In genomic region chr20:41214202-41214601, GRCh38 we compare ENCODE assay signal across 18 cellular contexts.
"Had no signal": no experiment of that assay in that cellular context is flagged by ENCODE, and none has a peak within 500 bp of the region (broad histone marks: within the 10 kb centered on the region; RNA-seq: fewer than 3 reads in every experiment).

No MANE protein-coding gene starts in this region.

- H3K36me3 Mint-ChIP-seq: stimulated activated memory B cell treated with anti-CD40 and anti-IgM and Interleukin-4, amounts not matched to agents 10 μg/mL and 1 μg/mL and 100 μg/mL, for 72 hours; type B pancreatic cell had no signal

- H3K4me1 ChIP-seq: spleen had no signal

- H3K4me1 Mint-ChIP-seq: nephron progenitor cell; stimulated activated memory B cell treated with anti-CD40 and anti-IgM and Interleukin-4, amounts not matched to agents 10 μg/mL and 1 μg/mL and 100 μg/mL, for 72 hours had no signal

- H3K27me3 Mint-ChIP-seq: stimulated activated memory B cell treated with anti-CD40 and anti-IgM and Interleukin-4, amounts not matched to agents 10 μg/mL and 1 μg/mL and 100 μg/mL, for 72 hours; stimulated activated naive CD8-positive, alpha-beta T cell treated with anti-CD3 and anti-CD28 coated beads, Interleukin-15, Interleukin-2, amounts not matched to agents 100 ng/mL and 50 ng/mL, for 24 hours; type B pancreatic cell had no signal

- H3K9me3 ChIP-seq: esophagus muscularis mucosa, gastrocnemius medialis, heart right ventricle, left lung, spleen had no signal

- H3K4me3 ChIP-seq: coronary artery, esophagus muscularis mucosa, gastrocnemius medialis, heart right ventricle, left lung, lung, spleen had no signal

- H3K27me3 ChIP-seq: esophagus muscularis mucosa, gastrocnemius medialis, heart right ventricle, left lung, spleen had no signal

- H3K9me3 Mint-ChIP-seq: stimulated activated memory B cell treated with anti-CD40 and anti-IgM and Interleukin-4, amounts not matched to agents 10 μg/mL and 1 μg/mL and 100 μg/mL, for 72 hours; stimulated activated naive CD8-positive, alpha-beta T cell treated with anti-CD3 and anti-CD28 coated beads, Interleukin-15, Interleukin-2, amounts not matched to agents 100 ng/mL and 50 ng/mL, for 24 hours; type B pancreatic cell had no signal

- H3K4me3 Mint-ChIP-seq: naive thymus-derived CD4-positive, alpha-beta T cell; nephron progenitor cell; stimulated activated memory B cell treated with anti-CD40 and anti-IgM and Interleukin-4, amounts not matched to agents 10 μg/mL and 1 μg/mL and 100 μg/mL, for 72 hours; stimulated activated naive CD8-positive, alpha-beta T cell treated with anti-CD3 and anti-CD28 coated beads, Interleukin-15, Interleukin-2, amounts not matched to agents 100 ng/mL and 50 ng/mL, for 24 hours; type B pancreatic cell had no signal

- DNase-seq: effector CD8-positive, alpha-beta T cell; gastrocnemius medialis; left lung; mesendoderm; naive thymus-derived CD4-positive, alpha-beta T cell; nephron progenitor cell; spleen; stimulated activated CD4-positive, alpha-beta T cell treated with anti-CD3 and anti-CD28 coated beads, Interleukin-15, amount 100 ng/mL, for 24 hours; stimulated activated CD4-positive, alpha-beta T cell treated with anti-CD3 and anti-CD28 coated beads, Interleukin-1b, Interleukin-23, amount 100 ng/mL, for 48 hours; stimulated activated CD4-positive, alpha-beta T cell treated with anti-CD3 and anti-CD28 coated beads, Interleukin-4, amount 100 ng/mL, for 24 hours had no signal

- H2AFZ ChIP-seq: parathyroid adenoma had no signal

- ATAC-seq: naive thymus-derived CD4-positive, alpha-beta T cell; stimulated activated memory B cell treated with anti-CD40 and anti-IgM and Interleukin-4, amounts not matched to agents 10 μg/mL and 1 μg/mL and 100 μg/mL, for 72 hours had no signal

- H3K27ac ChIP-seq: coronary artery, esophagus muscularis mucosa, left lung, parathyroid adenoma, spleen had no signal

- H3K36me3 ChIP-seq: esophagus muscularis mucosa, gastrocnemius medialis, heart right ventricle, left lung, spleen had no signal

- H3K27ac Mint-ChIP-seq: nephron progenitor cell; stimulated activated memory B cell treated with anti-CD40 and anti-IgM and Interleukin-4, amounts not matched to agents 10 μg/mL and 1 μg/mL and 100 μg/mL, for 72 hours; stimulated activated naive CD8-positive, alpha-beta T cell treated with anti-CD3 and anti-CD28 coated beads, Interleukin-15, Interleukin-2, amounts not matched to agents 100 ng/mL and 50 ng/mL, for 24 hours; type B pancreatic cell had no signal
